In the genomic region with DNA sequence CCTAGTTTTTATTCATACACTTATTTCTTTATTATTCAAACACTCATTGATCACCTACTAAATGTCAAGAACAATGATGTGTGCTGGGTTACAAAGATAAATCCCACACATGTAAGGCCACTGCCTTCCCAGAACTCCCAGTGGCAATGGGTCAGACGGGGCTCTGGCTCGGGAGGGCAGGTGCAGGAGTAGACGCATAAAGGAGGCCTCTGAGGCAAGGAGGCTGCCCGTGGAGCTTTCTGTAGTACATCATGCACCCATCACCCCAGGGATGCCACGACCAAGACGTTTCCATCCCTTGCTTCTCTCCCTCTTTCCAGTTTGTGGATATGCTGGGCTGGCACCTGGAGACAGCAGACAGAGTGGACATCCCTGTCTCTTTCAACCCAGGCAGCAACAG, we compare ENCODE assay signal across 1 cellular context.
TF ChIP-seq lines count a peak whose summit lies in the region.

No MANE protein-coding gene starts in this region.

TF ChIP-seq in IMR-90, 13 proteins besides CTCF, POLR2A, EP300 and RAD21 (continued from another document):
- TF ChIP-seq, protein P1, sequence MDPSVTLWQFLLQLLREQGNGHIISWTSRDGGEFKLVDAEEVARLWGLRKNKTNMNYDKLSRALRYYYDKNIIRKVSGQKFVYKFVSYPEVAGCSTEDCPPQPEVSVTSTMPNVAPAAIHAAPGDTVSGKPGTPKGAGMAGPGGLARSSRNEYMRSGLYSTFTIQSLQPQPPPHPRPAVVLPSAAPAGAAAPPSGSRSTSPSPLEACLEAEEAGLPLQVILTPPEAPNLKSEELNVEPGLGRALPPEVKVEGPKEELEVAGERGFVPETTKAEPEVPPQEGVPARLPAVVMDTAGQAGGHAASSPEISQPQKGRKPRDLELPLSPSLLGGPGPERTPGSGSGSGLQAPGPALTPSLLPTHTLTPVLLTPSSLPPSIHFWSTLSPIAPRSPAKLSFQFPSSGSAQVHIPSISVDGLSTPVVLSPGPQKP (IDR thresholded peaks at IDR 0.05; ENCODE audit: borderline replicate concordance, low read depth, low read length) = no peak
